Comparison of ENCODE assay signal across 19 cellular contexts in the genomic region with DNA sequence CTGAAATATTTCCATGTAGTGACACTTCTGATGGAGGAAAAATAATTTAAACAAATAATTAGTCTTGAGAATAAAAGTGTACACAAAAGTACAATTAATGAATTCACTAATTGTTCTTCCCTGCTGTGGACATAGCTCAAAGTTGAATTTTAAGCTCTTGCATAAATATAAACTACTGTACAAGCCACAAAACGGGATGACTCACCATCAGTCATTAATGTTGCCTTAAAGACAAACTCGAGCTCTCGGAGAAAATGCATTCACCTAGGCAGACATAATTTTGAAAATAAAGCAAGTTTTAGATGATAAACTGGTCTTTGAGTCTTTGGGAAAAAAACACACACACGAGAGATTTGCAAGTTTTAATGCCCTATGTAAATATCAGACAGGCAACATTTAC.
A peak's percentile ranks its signal among the peaks of the same experiment; 100 is the strongest.
DNase-seq lines count a peak whose midpoint lies in the region; FAIRE-seq and TF ChIP-seq lines count a peak whose summit lies in the region.
"Had no signal": no experiment of that assay in that cellular context is flagged by ENCODE, and none has a peak within 500 bp of the region (broad histone marks: within the 10 kb centered on the region; RNA-seq: fewer than 3 reads in every experiment).

No MANE protein-coding gene starts in this region.

- H2AFZ ChIP-seq in astrocyte (ENCODE audit: low read depth, low read length) = no peak overlapping the region

- H3K4me1 ChIP-seq in astrocyte (ENCODE audit: insufficient read depth, low read length) = no peaks in the 10 kb centered on the region

- H3K27ac ChIP-seq in astrocyte (ENCODE audit: low read depth, low read length) = no peak overlapping the region
- H3K27ac ChIP-seq: esophagus muscularis mucosa, skin epidermis had no signal

- H3K27me3 ChIP-seq in BJ (ENCODE audit: control insufficient read depth, insufficient read depth, low read length) (peaks cover 2% of the 10 kb centered on the region; the same call in 1 of the 2 replicates), astrocyte (ENCODE audit: insufficient read depth, low read length) (no peaks in the 10 kb centered on the region)

- no peaks in the 10 kb centered on the region for H3K9me3 ChIP-seq in astrocyte (ENCODE audit: insufficient read depth, low read depth, low read length)
- H3K9me3 ChIP-seq: esophagus muscularis mucosa, left ventricle myocardium inferior had no signal

- no peak overlapping the region for H3K9ac ChIP-seq in astrocyte (ENCODE audit: low read length)

- H3K4me3 Mint-ChIP-seq in astrocyte (ENCODE audit: unreplicated experiment) (no peak overlapping the region), osteocyte (ENCODE audit: unreplicated experiment) (no peak overlapping the region)
- H3K4me3 Mint-ChIP-seq: dendritic cell treated with granulocyte-macrophage colony-stimulating factor and Interleukin-4, amounts not matched to agents 40 ng/mL and 50 ng/mL, for 4 days; IgD-negative memory B cell; WTC11 had no signal

- DNase-seq in BJ (ENCODE audit: low read depth) (peak; percentile 18), LHCN-M2 (ENCODE audit: low read depth) (peak; percentile 43), astrocyte (ENCODE audit: low read depth) (peak; percentile 35), iris pigment epithelial cell (ENCODE audit: low read depth) (peak; percentile 31), GDM1 (lab: John Stamatoyannopoulos, UW) (no peak), mesenteric fat pad (ENCODE audit: low spot score) (no peak), osteocyte (ENCODE audit: extremely low spot score, unreplicated experiment) (no peak), C1 segment of cervical spinal cord (lab: John Stamatoyannopoulos, UW) (no peak)
- DNase-seq: activated effector memory CD4-positive, alpha-beta T cell treated with Interleukin-2 at 50 U/mL for 16 hours; aorta; left ventricle myocardium inferior; NCI-H1105; NCI-H774; T-helper 1 cell had no signal

- peaks cover 6% of the 10 kb centered on the region for H3K4me1 Mint-ChIP-seq in astrocyte (ENCODE audit: low read depth, unreplicated experiment)
- H3K4me1 Mint-ChIP-seq in osteocyte (ENCODE audit: unreplicated experiment) = peaks cover 2% of the 10 kb centered on the region
- H3K4me1 Mint-ChIP-seq: IgD-negative memory B cell had no signal

- H3K79me2 ChIP-seq in astrocyte (ENCODE audit: insufficient read depth, low read length) = no peaks in the 10 kb centered on the region

- POLR2A ChIA-PET in BJ (lab: Charles Lee) = no interaction called here

- CTCF ChIA-PET in BJ (lab: Yijun Ruan, JAX) = no interaction called here

- H4K20me1 ChIP-seq in astrocyte (ENCODE audit: insufficient read depth, low read length) = no peaks in the 10 kb centered on the region

- no peak overlapping the region for H3K4me2 ChIP-seq in astrocyte (ENCODE audit: low read length)

- FAIRE-seq in astrocyte (lab: Jason Lieb, UNC) = no peak

- no peak overlapping the region for H3K27ac Mint-ChIP-seq in astrocyte (ENCODE audit: unreplicated experiment)
- H3K27ac Mint-ChIP-seq in osteocyte (ENCODE audit: unreplicated experiment) = no peak overlapping the region
- H3K27ac Mint-ChIP-seq: dendritic cell treated with granulocyte-macrophage colony-stimulating factor and Interleukin-4, amounts not matched to agents 40 ng/mL and 50 ng/mL, for 4 days; IgD-negative memory B cell; WTC11 had no signal

- H3K4me3 ChIP-seq in BJ (ENCODE audit: low read depth, low read length) = no peak overlapping the region
- no peak overlapping the region for H3K4me3 ChIP-seq in astrocyte (ENCODE audit: insufficient read depth, low read depth, low read length)
- H3K4me3 ChIP-seq: esophagus muscularis mucosa, left ventricle myocardium inferior, skin epidermis had no signal

- H3K36me3 ChIP-seq in BJ (ENCODE audit: control insufficient read depth, insufficient read depth, low read length) = no peaks in the 10 kb centered on the region
- no peaks in the 10 kb centered on the region for H3K36me3 ChIP-seq in astrocyte (ENCODE audit: insufficient read depth, low read length)
- H3K36me3 ChIP-seq: esophagus muscularis mucosa, left ventricle myocardium inferior had no signal

- peaks cover 2% of the 10 kb centered on the region for H3K9me3 Mint-ChIP-seq in astrocyte (ENCODE audit: unreplicated experiment)
- H3K9me3 Mint-ChIP-seq in osteocyte (ENCODE audit: unreplicated experiment) = no peaks in the 10 kb centered on the region
- H3K9me3 Mint-ChIP-seq: dendritic cell treated with granulocyte-macrophage colony-stimulating factor and Interleukin-4, amounts not matched to agents 40 ng/mL and 50 ng/mL, for 4 days; IgD-negative memory B cell; WTC11 had no signal

- H3K27me3 Mint-ChIP-seq in astrocyte (ENCODE audit: low read depth, unreplicated experiment) (peaks cover 12% of the 10 kb centered on the region), osteocyte (ENCODE audit: unreplicated experiment) (no peaks in the 10 kb centered on the region)
- H3K27me3 Mint-ChIP-seq: dendritic cell treated with granulocyte-macrophage colony-stimulating factor and Interleukin-4, amounts not matched to agents 40 ng/mL and 50 ng/mL, for 4 days had no signal

- TF ChIP-seq CTCF in BJ (IDR thresholded peaks at IDR 0.05; ENCODE audit: insufficient read depth, low read depth, low read length) = no peak
- TF ChIP-seq CTCF in astrocyte (IDR thresholded peaks at IDR 0.05; ENCODE audit: insufficient read depth, low read depth, low read length) = no peak
- no peak for TF ChIP-seq CTCF in osteocyte (IDR thresholded peaks at IDR 0.05)

- H3K36me3 Mint-ChIP-seq in astrocyte (ENCODE audit: low read depth, unreplicated experiment) (no peaks in the 10 kb centered on the region), osteocyte (ENCODE audit: unreplicated experiment) (no peaks in the 10 kb centered on the region)
- H3K36me3 Mint-ChIP-seq: WTC11 had no signal

Comparison
In these comparisons a context has a peak if more than half of its experiments do, and no peak if none do; other contexts are left out.
1. DNase-seq: peak in BJ (single experiment), LHCN-M2 (single experiment), astrocyte (single experiment) and iris pigment epithelial cell (single experiment); none in GDM1 (single experiment), mesenteric fat pad (single experiment), osteocyte (single experiment) and C1 segment of cervical spinal cord (0 of 14).